9 cellular contexts compared by ENCODE assay signal in the genomic region with DNA sequence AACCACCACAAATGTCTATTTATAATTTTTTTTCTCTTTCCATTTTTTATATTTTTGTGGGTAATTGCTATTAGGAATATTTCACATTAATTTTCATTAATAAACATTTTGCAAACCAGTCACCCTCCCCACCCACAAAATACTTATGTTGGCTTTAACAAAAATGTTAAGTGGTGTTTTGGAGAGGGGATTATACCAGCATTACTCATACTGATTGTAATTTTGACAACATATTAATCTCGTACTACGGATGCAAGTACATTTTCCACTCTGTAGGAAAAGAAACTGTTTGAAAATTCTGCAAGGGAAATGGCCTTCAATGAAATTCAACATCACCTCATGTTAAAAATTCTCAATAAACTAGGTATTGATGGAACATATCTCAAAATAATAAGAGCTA. TPM values are rescaled to one million over a fixed set of nuclear protein-coding genes. Genes with fewer than 3 reads are reported as not detected.
"Had no signal": no experiment of that assay in that cellular context is flagged by ENCODE, and none has a peak within 500 bp of the region (broad histone marks: within the 10 kb centered on the region; RNA-seq: fewer than 3 reads in every experiment).

No MANE protein-coding gene starts in this region.

- FAIRE-seq: H1, H54, HTR-8/SVneo, K562 had no signal

- H3K9me3 Mint-ChIP-seq: GM23338, H9 had no signal

- H3K4me3 Mint-ChIP-seq: GM23338, H9 had no signal

- H2AFZ ChIP-seq: GM23338 had no signal

- H3K4me1 Mint-ChIP-seq: GM23338, H9 had no signal

- H3K4me2 ChIP-seq: GM23338 had no signal

- H3K4me3 ChIP-seq: GM23338, K562 had no signal

- DNase-seq: H9, HCEC 1CT, IMR-90 had no signal

- H3K27ac Mint-ChIP-seq: GM23338, H9 had no signal

- ATAC-seq: GM23338, K562 had no signal

RNA-seq across cellular contexts. Expression of gene BCHE, which starts 58.3 kb away (rescaled TPM):
- total RNA-seq: HT-29 had no signal
